ENCODE assay signal across 11 cellular contexts in genomic region chr10:93061594-93062498, GRCh38. TPM values are rescaled to one million over a fixed set of nuclear protein-coding genes. Genes with fewer than 3 reads are reported as not detected.
DNase-seq lines count a peak whose midpoint lies in the region; ATAC-seq, FAIRE-seq and TF ChIP-seq lines count a peak whose summit lies in the region.
"Had no signal": no experiment of that assay in that cellular context is flagged by ENCODE, and none has a peak within 500 bp of the region (broad histone marks: within the 10 kb centered on the region; RNA-seq: fewer than 3 reads in every experiment).

No MANE protein-coding gene starts in this region.

- CTCF ChIA-PET in activated naive CD4-positive, alpha-beta T cell treated with anti-CD3 and anti-CD28 coated beads for 36 hours (lab: Charles Lee), result interaction anchor here (0.7 to 1.5 kb wide), 5 partner anchors 8 to 744 kb away, joined by 3 to 4 read pairs (median 3); no protein-coding TSS in a partner anchor

- H3K27me3 ChIP-seq in left lung, result peaks cover 70 to 73% of the 10 kb centered on the region in 2 donors
- H3K27me3 ChIP-seq: body of pancreas had no signal

- H3K36me3 ChIP-seq in left lung, result peaks cover 0 to 46% of the 10 kb centered on the region in 2 donors

- no peak overlapping the region for H3K27ac Mint-ChIP-seq in activated naive CD4-positive, alpha-beta T cell treated with anti-CD3 and anti-CD28 coated beads for 36 hours
- H3K27ac Mint-ChIP-seq in central memory CD8-positive, alpha-beta T cell (ENCODE audit: low read depth), result no peak overlapping the region
- no peak overlapping the region for H3K27ac Mint-ChIP-seq in type B pancreatic cell

- H3K9me3 Mint-ChIP-seq in activated naive CD4-positive, alpha-beta T cell treated with anti-CD3 and anti-CD28 coated beads for 36 hours, result no peaks in the 10 kb centered on the region
- H3K9me3 Mint-ChIP-seq in central memory CD8-positive, alpha-beta T cell, result no peaks in the 10 kb centered on the region
- no peaks in the 10 kb centered on the region for H3K9me3 Mint-ChIP-seq in type B pancreatic cell

- peak overlapping the region; percentile 5 to 17 for H3K4me3 ChIP-seq in left lung
- H3K4me3 ChIP-seq: body of pancreas had no signal

- peaks cover 47% of the 10 kb centered on the region for H3K27me3 Mint-ChIP-seq in activated naive CD4-positive, alpha-beta T cell treated with anti-CD3 and anti-CD28 coated beads for 36 hours (ENCODE audit: low read depth)
- peaks cover 20% of the 10 kb centered on the region for H3K27me3 Mint-ChIP-seq in central memory CD8-positive, alpha-beta T cell
- H3K27me3 Mint-ChIP-seq in type B pancreatic cell, result peaks cover 71% of the 10 kb centered on the region

- TF ChIP-seq CTCF in left lung (IDR thresholded peaks at IDR 0.05) (no peak), type B pancreatic cell (conservative IDR thresholded peaks at IDR 0.05) (no peak)

- ATAC-seq in central memory CD8-positive, alpha-beta T cell (replicated peaks; ENCODE audit: extremely low read depth, poor library complexity, severe bottlenecking), result peak; percentile 26
- ATAC-seq in left lung (peak; percentile 20), HG02938 (IDR thresholded peaks at IDR 0.05; ENCODE audit: unreplicated experiment) (no peak)
- ATAC-seq: body of pancreas, HCT116 had no signal

- peaks cover 18% of the 10 kb centered on the region for H3K36me3 Mint-ChIP-seq in activated naive CD4-positive, alpha-beta T cell treated with anti-CD3 and anti-CD28 coated beads for 36 hours (ENCODE audit: low read depth)
- H3K36me3 Mint-ChIP-seq in central memory CD8-positive, alpha-beta T cell (ENCODE audit: insufficient read depth), result peaks cover 8% of the 10 kb centered on the region
- H3K36me3 Mint-ChIP-seq in type B pancreatic cell, result peaks cover 21% of the 10 kb centered on the region

- H3K9me3 ChIP-seq in left lung, result no peaks in the 10 kb centered on the region
- H3K9me3 ChIP-seq: body of pancreas had no signal

- peaks cover 22% of the 10 kb centered on the region for H3K4me1 Mint-ChIP-seq in activated naive CD4-positive, alpha-beta T cell treated with anti-CD3 and anti-CD28 coated beads for 36 hours (ENCODE audit: low read depth)
- peaks cover 12% of the 10 kb centered on the region for H3K4me1 Mint-ChIP-seq in central memory CD8-positive, alpha-beta T cell
- no peaks in the 10 kb centered on the region for H3K4me1 Mint-ChIP-seq in type B pancreatic cell (ENCODE audit: unreplicated experiment)

- peak overlapping the region; percentile 66 for H3K4me3 Mint-ChIP-seq in activated naive CD4-positive, alpha-beta T cell treated with anti-CD3 and anti-CD28 coated beads for 36 hours
- H3K4me3 Mint-ChIP-seq in central memory CD8-positive, alpha-beta T cell, result peak overlapping the region; percentile 54
- H3K4me3 Mint-ChIP-seq in type B pancreatic cell, result peak overlapping the region; percentile 77

- TF ChIP-seq POLR2A in H54 (IDR thresholded peaks at IDR 0.05; ENCODE audit: low read depth, low read length), result no peak

- intact Hi-C loops in activated naive CD4-positive, alpha-beta T cell treated with anti-CD3 and anti-CD28 coated beads for 36 hours (cut with micrococcal nuclease), result loop anchor here (1.0 to 10.0 kb wide), 6 partner anchors 12 to 367 kb away; no protein-coding TSS in a partner anchor
- intact Hi-C loops in left lung (cut with DNase I), result no loop called here

- no peak overlapping the region for H3K27ac ChIP-seq in left lung
- H3K27ac ChIP-seq: body of pancreas had no signal

- no peak for FAIRE-seq in H54 (lab: Jason Lieb, UNC)

- peak; percentile 15 for DNase-seq in activated naive CD4-positive, alpha-beta T cell treated with anti-CD3 and anti-CD28 coated beads for 36 hours
- DNase-seq in activated naive CD4-positive, alpha-beta T cell treated with Interleukin-2 at 50 U/mL for 16 hours, result no peak
- no peak for DNase-seq in central memory CD8-positive, alpha-beta T cell (ENCODE audit: low spot score in 2 of 2)
- DNase-seq in left lung (peak in 1 of 2 donors; percentile 77), type B pancreatic cell (ENCODE audit: extremely low spot score, unreplicated experiment) (no peak), NCI-H345 treated with DMSO at 0.1 percent for 48 hours (lab: John Stamatoyannopoulos, UW; ENCODE audit: unreplicated experiment) (no peak), H54 (ENCODE audit: insufficient read length, low spot score) (no peak)
- DNase-seq: body of pancreas, C1 segment of cervical spinal cord had no signal

- peaks cover 16 to 31% of the 10 kb centered on the region in 2 donors for H3K4me1 ChIP-seq in left lung

RNA-seq across cellular contexts. Expression of gene CYP26C1, which starts 1.2 kb away (rescaled TPM):
- not detected for total RNA-seq in activated naive CD4-positive, alpha-beta T cell treated with anti-CD3 and anti-CD28 coated beads for 36 hours
- total RNA-seq in left lung (under 1 TPM; 0.09 to 0.42 TPM), type B pancreatic cell (ENCODE audit: low replicate concordance) (not detected in 2 replicates)

RNA-seq across cellular contexts. Expression of gene CYP26A1, which starts 11.8 kb away (rescaled TPM):
- total RNA-seq in activated naive CD4-positive, alpha-beta T cell treated with anti-CD3 and anti-CD28 coated beads for 36 hours, result not detected
- total RNA-seq in left lung (under 1 TPM in 1 of 2 donors, not detected in 1; 0.21 TPM), type B pancreatic cell (ENCODE audit: low replicate concordance) (1.1 and 4.2 TPM in 2 replicates)
